In genomic region chr3:196976891-196977420, GRCh38 we compare ENCODE assay signal across 21 cellular contexts.
"Had no signal": no experiment of that assay in that cellular context is flagged by ENCODE, and none has a peak within 500 bp of the region (broad histone marks: within the 10 kb centered on the region; RNA-seq: fewer than 3 reads in every experiment).

No MANE protein-coding gene starts in this region.

- DNase-seq: activated CD4-positive, alpha-beta T cell treated with anti-CD3 and anti-CD28 coated beads for 4 hours; activated CD4-positive, alpha-beta T cell treated with anti-CD3 and anti-CD28 coated beads, Interleukin-2, amount 50 U/mL, for 48 hours; activated CD4-positive, CD25-positive, alpha-beta regulatory T cell; activated naive CD4-positive, alpha-beta T cell; activated naive CD8-positive, alpha-beta T cell treated with anti-CD3 and anti-CD28 coated beads, Interleukin-2, amount 10 ng/mL, durations not matched to agents 7 days and 5 days; activated T-cell treated with anti-CD3 and anti-CD28 coated beads, Interleukin-2, amount 50 U/mL, for 1 hour; amniotic stem cell; cerebellar nuclear complex; cortex of kidney; endodermal cell; esophagus squamous epithelium; gastrocnemius medialis; head of caudate nucleus; hypothalamus; stimulated activated CD4-positive, alpha-beta T cell treated with anti-CD3 and anti-CD28 coated beads, Interleukin-4, amount 100 ng/mL, for 1 hour; stimulated activated naive CD8-positive, alpha-beta T cell treated with anti-CD3 and anti-CD28 coated beads, Interleukin-15, Interleukin-2, amounts not matched to agents 100 U/mL and 50 U/mL, for 24 hours; substantia nigra; SW 1271; T-helper 17 cell; tibial artery had no signal

- H3K27ac ChIP-seq: esophagus squamous epithelium, gastrocnemius medialis, prostate gland, tibial artery had no signal

- H3K36me3 ChIP-seq: esophagus squamous epithelium, gastrocnemius medialis, prostate gland, tibial artery had no signal

- ATAC-seq: gastrocnemius medialis; stimulated activated naive CD8-positive, alpha-beta T cell treated with anti-CD3 and anti-CD28 coated beads, Interleukin-15, Interleukin-2, amounts not matched to agents 100 U/mL and 50 U/mL, for 24 hours; T-helper 17 cell had no signal

- H3K4me3 ChIP-seq: esophagus squamous epithelium, gastrocnemius medialis, prostate gland, tibial artery had no signal

- H3K9me3 ChIP-seq: esophagus squamous epithelium, gastrocnemius medialis, prostate gland, tibial artery had no signal

- H3K4me1 ChIP-seq: prostate gland, tibial artery had no signal

- H3K27me3 ChIP-seq: gastrocnemius medialis had no signal
